Comparison of ENCODE assay signal across 13 cellular contexts in the genomic region with DNA sequence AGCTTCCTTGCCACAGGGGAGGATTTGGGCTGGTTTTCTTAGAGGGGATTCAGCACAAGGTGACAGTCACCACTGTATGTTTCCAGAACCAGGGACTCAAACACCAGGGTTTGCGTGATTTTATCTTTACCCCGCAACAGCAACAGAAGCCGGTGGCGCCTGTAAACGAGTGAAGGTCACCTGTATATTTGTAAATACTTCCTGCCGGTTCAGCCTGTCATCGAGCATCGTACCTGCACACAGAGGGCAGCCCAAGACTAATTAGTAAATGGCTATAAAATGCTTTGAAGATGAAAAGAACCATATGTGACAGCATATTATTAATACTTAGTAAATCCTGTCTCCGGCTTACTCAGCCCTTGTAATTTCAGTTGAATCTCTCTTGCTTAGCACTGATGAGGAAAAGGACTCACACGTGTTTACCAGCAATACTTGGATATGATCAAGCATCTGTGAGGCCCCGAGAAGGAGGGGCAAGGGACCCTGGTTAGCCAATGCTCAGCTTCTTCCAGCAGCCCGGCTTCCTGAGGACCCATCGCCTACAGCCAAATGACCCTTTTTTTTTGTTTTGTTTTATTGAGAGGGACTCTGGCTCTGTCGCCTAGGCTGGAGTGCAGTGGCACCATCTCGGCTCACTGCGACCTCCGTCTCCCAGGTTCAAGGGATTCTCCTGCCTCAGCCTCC. TPM values are rescaled to one million over a fixed set of nuclear protein-coding genes. Genes with fewer than 3 reads are reported as not detected.
A peak's percentile ranks its signal among the peaks of the same experiment; 100 is the strongest.
DNase-seq lines count a peak whose midpoint lies in the region; ATAC-seq, FAIRE-seq and TF ChIP-seq lines count a peak whose summit lies in the region.
"Had no signal": no experiment of that assay in that cellular context is flagged by ENCODE, and none has a peak within 500 bp of the region (broad histone marks: within the 10 kb centered on the region; RNA-seq: fewer than 3 reads in every experiment).

No MANE protein-coding gene starts in this region.

- CTCF ChIA-PET in A549 (lab: Yijun Ruan, JAX): interaction anchor here (0.9 to 1.8 kb wide), 9 partner anchors 9 to 638 kb away, joined by 3 to 12 read pairs (median 4); no protein-coding TSS in a partner anchor

- H3K27me3 ChIP-seq in esophagus (ENCODE audit: control insufficient read depth in 1 of 2, insufficient read depth in 2 of 2, low read length in 2 of 2): no peaks in the 10 kb centered on the region
- H3K27me3 ChIP-seq in osteoblast (ENCODE audit: insufficient read depth, low read length): no peaks in the 10 kb centered on the region
- H3K27me3 ChIP-seq: upper lobe of left lung had no signal

- POLR2A ChIA-PET in A549 (lab: Yijun Ruan, JAX): no interaction called here

- ATAC-seq in A549: no peak
- ATAC-seq in HG02973 (IDR thresholded peaks at IDR 0.05; ENCODE audit: unreplicated experiment): no peak

- H3K36me3 ChIP-seq in esophagus (ENCODE audit: control insufficient read depth in 2 of 2, insufficient read depth in 2 of 2, low read length in 1 of 2): no peaks in the 10 kb centered on the region
- H3K36me3 ChIP-seq in osteoblast (ENCODE audit: insufficient read depth, low read length): no peaks in the 10 kb centered on the region
- H3K36me3 ChIP-seq: upper lobe of left lung had no signal

- H3K9me3 ChIP-seq in A549 (no peaks in the 10 kb centered on the region), esophagus (ENCODE audit: control insufficient read depth in 2 of 2, insufficient read depth in 1 of 2, low read depth in 1 of 2, low read length in 1 of 2) (no peaks in the 10 kb centered on the region), osteoblast (ENCODE audit: low read depth, low read length) (no peaks in the 10 kb centered on the region)
- H3K9me3 ChIP-seq: upper lobe of left lung had no signal

- no peaks in the 10 kb centered on the region for H3K79me2 ChIP-seq in osteoblast (ENCODE audit: insufficient read depth, low read length)

- no peak overlapping the region for H3K4me3 ChIP-seq in A549
- H3K4me3 ChIP-seq in esophagus (ENCODE audit: low read depth in 1 of 2, low read length in 2 of 2): no peak overlapping the region
- H3K4me3 ChIP-seq in osteoblast (ENCODE audit: insufficient read depth, low read length): no peak overlapping the region
- H3K4me3 ChIP-seq: upper lobe of left lung had no signal

- H3K27ac ChIP-seq in A549 (peak overlapping the region; percentile 65 to 88), esophagus (ENCODE audit: low read depth in 2 of 2, low read length in 1 of 2) (peak overlapping the region; percentile 55 to 74), osteoblast (ENCODE audit: low read depth, low read length) (no peak overlapping the region)

- H2AFZ ChIP-seq in osteoblast (ENCODE audit: low read length): no peak overlapping the region

- no peak for TF ChIP-seq EP300 in A549 (IDR thresholded peaks at IDR 0.05)

- no peak for TF ChIP-seq POLR2A in A549 (IDR thresholded peaks at IDR 0.05; ENCODE audit: low read length)

- no peak for TF ChIP-seq CTCF in A549 (IDR thresholded peaks at IDR 0.05)
- TF ChIP-seq CTCF in osteoblast (IDR thresholded peaks at IDR 0.05; ENCODE audit: extremely low read depth, low read depth, low read length): no peak

- no peaks in the 10 kb centered on the region for H4K20me1 ChIP-seq in osteoblast (ENCODE audit: insufficient read depth, low read length)

- H3K4me2 ChIP-seq in A549 (no peak overlapping the region), osteoblast (ENCODE audit: insufficient read depth, low read length) (no peak overlapping the region)

- DNase-seq in A549 (ENCODE audit: low read depth in 1 of 2, low spot score in 1 of 2): no peak
- DNase-seq in NCI-H524 treated with DMSO at 0.1 percent for 48 hours (lab: John Stamatoyannopoulos, UW): peak; percentile 71
- DNase-seq in osteoblast (ENCODE audit: insufficient read length, low spot score, missing footprints): peak; percentile 55
- DNase-seq in cerebellar cortex (ENCODE audit: low spot score): no peak
- DNase-seq in NCI-H510A treated with DMSO at 0.1 percent for 48 hours (lab: John Stamatoyannopoulos, UW): no peak
- no peak for DNase-seq in mesenteric fat pad (ENCODE audit: low spot score)
- DNase-seq: activated CD4-positive, alpha-beta T cell treated with anti-CD3 and anti-CD28 coated beads, Interleukin-2, amount 10 ng/mL, durations not matched to agents 24 days and 14 days; anterior cingulate cortex; DMS53; SW 1271; upper lobe of left lung had no signal

- no peak for FAIRE-seq in A549 (lab: Jason Lieb, UNC)

- peaks cover 38% of the 10 kb centered on the region for H3K4me1 ChIP-seq in A549
- peaks cover 6 to 27% of the 10 kb centered on the region in 2 donors for H3K4me1 ChIP-seq in esophagus (ENCODE audit: control insufficient read depth in 2 of 2, insufficient read depth in 2 of 2, low read length in 1 of 2)
- peaks cover 39% of the 10 kb centered on the region for H3K4me1 ChIP-seq in osteoblast (ENCODE audit: insufficient read depth, low read length)

- TF ChIP-seq RAD21 in A549 (conservative IDR thresholded peaks at IDR 0.05 in 1 of 2, IDR thresholded peaks at IDR 0.05 in 1 of 2): no peak

- 88% methylated on average over 17 of the region's 17 CpGs for WGBS in A549 (ENCODE audit: missing lambda C conversion rate)
- WGBS in esophagus, 2 donors: 66 to 74% methylated on average over 17 of the region's 17 CpGs

TF ChIP-seq in A549, 52 proteins besides CTCF, POLR2A, EP300 and RAD21:
- no peak for TF ChIP-seq CHD4 (IDR thresholded peaks at IDR 0.05; ENCODE audit: borderline replicate concordance)
- TF ChIP-seq JUN (IDR thresholded peaks at IDR 0.05): 0 out of 5 replicates have a peak, but pooled peaks of 1 of the 2 experiments have one; percentile 7

RNA-seq across cellular contexts. Expression of a gene that starts 51.3 kb away (rescaled TPM):
- 45.7 and 50.6 TPM in 2 replicates for polyA plus RNA-seq in A549 (2011; rRNA removed)
- 26.7 and 37.2 TPM in 2 replicates for polyA plus RNA-seq in A549 (2012; cell fraction: cytosol; rRNA removed)
- polyA plus RNA-seq in A549 (2012; cell fraction: nucleus; rRNA removed): 89.7 and 95.0 TPM in 2 replicates
- 68.1 to 73.4 TPM (median 69.0 TPM) in 3 replicates for polyA plus RNA-seq in A549 (2017; fragmentation: RNase III; extraction: RNeasy Plus Mini Kit Qiagen cat#74134 plus additional on column Dnase treatment)
- 86.7 and 103 TPM in 2 replicates for polyA minus RNA-seq in A549 (2011; rRNA and poly(A)+ RNA removed)
- polyA plus RNA-seq in esophagus: 10 to 100 TPM; 53.2 to 60.0 TPM
- total RNA-seq in osteoblast: 64.5 and 86.9 TPM in 2 replicates
- 259 TPM for total RNA-seq in mesenteric fat pad

Comparison
In these comparisons a context has a peak if more than half of its experiments do, and no peak if none do; other contexts are left out.
1. DNase-seq: peak in NCI-H524 treated with DMSO at 0.1 percent for 48 hours (single experiment) and osteoblast (single experiment); none in A549 (0 of 2), cerebellar cortex (single experiment), NCI-H510A treated with DMSO at 0.1 percent for 48 hours (single experiment) and mesenteric fat pad (single experiment).